9 cellular contexts compared by ENCODE assay signal in the genomic region with DNA sequence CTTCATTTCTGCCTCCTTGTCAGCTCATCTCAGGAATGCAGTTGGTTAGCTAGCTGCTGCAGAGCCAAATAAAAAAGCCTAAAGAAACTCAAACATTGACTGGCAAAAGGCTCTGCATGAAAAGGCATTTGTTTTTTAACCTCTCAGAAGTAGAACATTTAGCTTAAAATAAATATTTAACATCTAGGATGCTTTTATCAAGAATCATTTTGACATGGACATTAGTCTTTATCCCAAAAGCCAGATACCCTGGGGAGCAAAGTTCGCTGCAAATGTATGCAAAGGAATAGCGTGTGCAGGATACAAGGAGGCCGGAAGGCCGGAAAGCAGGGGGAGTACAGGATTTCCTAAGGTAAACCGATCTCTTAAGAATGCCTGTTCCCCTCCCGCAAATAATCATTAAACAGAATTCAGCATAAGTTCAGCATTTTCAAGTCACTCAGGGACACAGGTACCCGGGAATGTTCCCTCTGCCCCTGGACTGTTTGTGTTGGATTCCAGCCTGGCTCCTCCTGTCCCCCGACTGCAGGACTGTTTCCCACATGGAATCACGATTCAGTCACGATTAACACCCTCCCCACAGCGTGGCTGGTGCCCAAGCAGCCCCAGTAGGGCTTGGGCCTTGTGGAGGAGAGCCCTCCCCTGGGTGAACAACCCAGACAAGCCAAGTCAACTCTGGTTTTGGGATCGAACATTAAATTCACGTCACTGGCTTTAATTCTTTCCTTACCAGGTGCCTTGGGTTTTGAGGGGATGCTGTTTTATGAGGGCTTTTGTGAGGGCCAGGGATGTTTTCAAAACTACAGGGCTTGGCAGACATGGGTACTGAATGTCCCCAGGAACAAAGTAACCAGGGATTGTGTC.
DNase-seq lines count a peak whose midpoint lies in the region; ATAC-seq and TF ChIP-seq lines count a peak whose summit lies in the region.
"Had no signal": no experiment of that assay in that cellular context is flagged by ENCODE, and none has a peak within 500 bp of the region (broad histone marks: within the 10 kb centered on the region; RNA-seq: fewer than 3 reads in every experiment).

No MANE protein-coding gene starts in this region.

- H2AFZ ChIP-seq in PC-9 (no peak overlapping the region), mammary epithelial cell (ENCODE audit: low read depth, low read length) (peak overlapping the region; percentile 63)

- H4K20me1 ChIP-seq in PC-9 (ENCODE audit: insufficient read depth) = no peaks in the 10 kb centered on the region
- no peaks in the 10 kb centered on the region for H4K20me1 ChIP-seq in mammary epithelial cell (ENCODE audit: insufficient read depth, low read length)

- no peaks in the 10 kb centered on the region for H3K36me3 ChIP-seq in PC-9 (ENCODE audit: low read depth)
- H3K36me3 ChIP-seq in mammary epithelial cell (ENCODE audit: insufficient read depth, low read length) = no peaks in the 10 kb centered on the region
- no peaks in the 10 kb centered on the region for H3K36me3 ChIP-seq in left lung

- 33% methylated on average over 11 of the region's 13 CpGs for WGBS in mammary epithelial cell (ENCODE audit: low coverage, missing lambda C conversion rate)

- DNase-seq in PC-9 (no peak), mammary epithelial cell (no peak), left lung (no peak), substantia nigra (lab: John Stamatoyannopoulos, UW) (peak in 6 of 49 donors; percentile 18 to 58 (median 36)), NAMALWA (ENCODE audit: low spot score) (no peak), DMS53 treated with DMSO at 0.1 percent for 48 hours (lab: John Stamatoyannopoulos, UW; ENCODE audit: unreplicated experiment) (no peak)

- H3F3A ChIP-seq in PC-9 (ENCODE audit: insufficient read depth, low read depth) = no peaks in the 10 kb centered on the region

- in situ Hi-C loops in mammary epithelial cell (cut with MboI; ENCODE audit: low sequenced_read_pairs in 2 of 2) = no loop called here

- H3K79me2 ChIP-seq in PC-9 (ENCODE audit: low read depth) = no peaks in the 10 kb centered on the region
- H3K79me2 ChIP-seq in mammary epithelial cell (ENCODE audit: insufficient read depth, low read length) = peaks cover 25% of the 10 kb centered on the region

- H3K9ac ChIP-seq in mammary epithelial cell (ENCODE audit: insufficient read depth, low read length) = peak overlapping the region; percentile 68

- intact Hi-C loops in PC-9 (cut with micrococcal nuclease; ENCODE audit: unreplicated experiment) = no loop called here
- intact Hi-C loops in mammary epithelial cell (cut with micrococcal nuclease) = loop anchor here (2.0 to 5.0 kb wide), 2 partner anchors 95 to 797 kb away; a partner anchor contains a TSS
- intact Hi-C loops in left lung (cut with DNase I) = no loop called here

- CTCF ChIA-PET in PC-9 (lab: Charles Lee) (no interaction called here), mammary epithelial cell (lab: Charles Lee; ENCODE audit: low non-redundant PET) (no interaction called here)

- H3K27ac ChIP-seq in PC-9 = 0 out of 2 replicates have a peak overlapping the region, but pooled peaks have one; percentile 21
- peak overlapping the region; percentile 97 for H3K27ac ChIP-seq in mammary epithelial cell (ENCODE audit: insufficient read depth, low read depth, low read length)
- peak overlapping the region; percentile 70 to 80 for H3K27ac ChIP-seq in left lung
- H3K27ac ChIP-seq in substantia nigra (ENCODE audit: low read depth, low read length, poor library complexity, severe bottlenecking) = peak overlapping the region; percentile 78

- H3K4me3 ChIP-seq in PC-9 = no peak overlapping the region
- no peak overlapping the region for H3K4me3 ChIP-seq in mammary epithelial cell (replicated peaks in 1 of 3; ENCODE audit: insufficient read depth in 1 of 3, low read depth in 2 of 3, low read length in 3 of 3)
- H3K4me3 ChIP-seq in left lung = no peak overlapping the region
- H3K4me3 ChIP-seq: K562 had no signal

- H3K9me2 ChIP-seq in PC-9 (ENCODE audit: insufficient read depth) = no peaks in the 10 kb centered on the region

- TF ChIP-seq CTCF in PC-9 (conservative IDR thresholded peaks at IDR 0.05) = no peak
- no peak for TF ChIP-seq CTCF in mammary epithelial cell (conservative IDR thresholded peaks at IDR 0.05 in 1 of 2, IDR thresholded peaks at IDR 0.05 in 1 of 2; ENCODE audit: extremely low read depth in 1 of 2, insufficient read depth in 1 of 2, low read depth in 1 of 2, low read length in 2 of 2)
- no peak for TF ChIP-seq CTCF in left lung (IDR thresholded peaks at IDR 0.05)

- H3K4me2 ChIP-seq in PC-9 (no peak overlapping the region), mammary epithelial cell (ENCODE audit: insufficient read depth, low read depth, low read length) (peak overlapping the region; percentile 12)

- H3K9me3 ChIP-seq in PC-9 (ENCODE audit: insufficient read depth, low read depth) (no peaks in the 10 kb centered on the region), mammary epithelial cell (replicated peaks; ENCODE audit: insufficient read depth, low read length) (no peaks in the 10 kb centered on the region), left lung (no peaks in the 10 kb centered on the region)

- BruUV-seq in PC-9 (replicated peaks; lab: Mats Ljungman, UMichigan) (TSS peak; percentile 28), mammary epithelial cell (replicated peaks; lab: Mats Ljungman, UMichigan) (TSS peak; percentile 65)

- dilution Hi-C loops in mammary epithelial cell (cut with HindIII; ENCODE audit: low sequenced_read_pairs) = loop anchor here (5.0 kb wide), 1 partner anchor 42 kb away; no protein-coding TSS in a partner anchor

- H3K4me1 ChIP-seq in PC-9 (replicated peaks; ENCODE audit: insufficient read depth) = 0 out of 2 replicates have a peak, but pooled peaks cover 3% of the 10 kb centered on the region
- peaks cover 49% of the 10 kb centered on the region for H3K4me1 ChIP-seq in mammary epithelial cell (ENCODE audit: insufficient read depth, low read length)
- H3K4me1 ChIP-seq in left lung = peaks cover 29 to 59% of the 10 kb centered on the region in 2 donors

- H3K27me3 ChIP-seq in PC-9 (ENCODE audit: insufficient read depth, low read depth) (no peaks in the 10 kb centered on the region), mammary epithelial cell (ENCODE audit: insufficient read depth, low read length) (no peaks in the 10 kb centered on the region), left lung (no peaks in the 10 kb centered on the region)

- POLR2A ChIA-PET in PC-9 (lab: Charles Lee; ENCODE audit: unreplicated experiment) = interaction anchor here (0.5 kb wide), 1 partner anchor 127 kb away, joined by 4 read pairs; no protein-coding TSS in a partner anchor

- ATAC-seq in left lung (peak; percentile 28), GM18909 (IDR thresholded peaks at IDR 0.05; ENCODE audit: poor library complexity, unreplicated experiment) (no peak)
- ATAC-seq in activated CD4-positive, CD25-positive, alpha-beta regulatory T cell treated with anti-CD3 and anti-CD28 coated beads, Interleukin-2, amount 50 U/mL, for 24 hours = no peak

Comparison
In these comparisons a context has a peak if more than half of its experiments do, and no peak if none do; other contexts are left out.
1. H3K27ac ChIP-seq: peak in every context shown above with its lines; median percentile 97 in mammary epithelial cell; 78 in substantia nigra; 75 in left lung; 21 in PC-9.